In the genomic region with DNA sequence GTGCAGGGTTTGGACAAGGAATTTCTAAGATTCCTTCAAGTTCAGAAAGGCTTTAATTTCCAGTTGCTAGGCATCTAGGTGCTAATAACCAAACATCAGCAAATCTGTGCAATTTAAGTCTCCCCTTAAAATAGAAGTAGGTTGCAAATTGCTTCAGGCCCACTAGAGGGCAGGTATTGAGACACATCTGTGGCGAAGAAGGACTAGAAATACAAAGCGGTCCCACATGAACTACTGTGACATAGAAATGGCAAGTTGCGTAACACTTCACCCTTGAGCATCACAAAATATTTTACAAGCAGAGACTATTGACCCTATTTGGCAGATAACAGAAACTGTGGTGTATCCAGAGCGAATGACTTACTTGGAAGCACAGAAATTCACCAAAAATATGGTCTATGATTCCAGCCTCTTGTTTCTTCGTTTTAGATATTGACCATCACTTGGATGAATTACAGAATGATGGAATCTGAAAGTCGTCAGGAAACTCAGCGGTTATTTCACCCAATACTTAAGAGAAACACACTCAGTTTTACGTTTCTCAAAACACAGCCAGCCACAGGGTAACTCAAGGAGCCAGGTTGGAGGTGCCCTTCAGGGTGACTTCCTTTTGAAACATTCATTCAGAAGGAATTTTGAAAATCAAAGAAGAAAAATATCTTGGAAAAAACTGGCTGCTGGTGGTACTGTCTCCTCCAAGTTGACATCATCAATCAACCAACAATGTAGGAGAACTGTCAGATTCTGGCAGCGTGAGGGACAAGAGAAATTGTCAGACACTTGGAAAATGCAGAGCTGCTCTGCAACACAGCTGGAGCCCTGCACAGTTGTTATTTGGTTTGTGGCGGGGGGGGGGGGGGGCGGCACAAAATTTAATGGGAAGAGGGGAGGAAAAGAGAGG, we compare ENCODE assay signal across 8 cellular contexts.
DNase-seq lines count a peak whose midpoint lies in the region; ATAC-seq and TF ChIP-seq lines count a peak whose summit lies in the region.

No MANE protein-coding gene starts in this region.

- H2BK120ac ChIP-seq in H9 (ENCODE audit: low read depth, low read length, poor library complexity, severe bottlenecking), result no peak overlapping the region

- no peak overlapping the region for H4K5ac ChIP-seq in H9 (ENCODE audit: insufficient read length, low read depth, low read length)

- H2BK12ac ChIP-seq in H9 (ENCODE audit: insufficient read length, low read depth, low read length), result no peak overlapping the region

- POLR2A ChIA-PET in activated CD4-positive, alpha-beta T cell treated with anti-CD3 and anti-CD28 coated beads, Interleukin-2, amount 10 ng/mL, durations not matched to agents 7 days and 5 days (lab: Charles Lee), result no interaction called here

- H3K27me3 ChIP-seq in H9 (ENCODE audit: insufficient read depth, low read length), result no peaks in the 10 kb centered on the region

- no CpG with 5 or more reads among the region's 11 CpGs for WGBS in H9 (ENCODE audit: extremely low coverage, insufficient read length, low lambda C conversion rate)

- H3K18ac ChIP-seq in H9 (ENCODE audit: insufficient read length, low read depth, low read length), result no peak overlapping the region

- no peak overlapping the region for H3K23ac ChIP-seq in H9 (ENCODE audit: insufficient read length, low read depth, low read length)

- no peak overlapping the region for H3K14ac ChIP-seq in H9 (ENCODE audit: insufficient read depth, low read length)

- H3K79me2 ChIP-seq in H9 (ENCODE audit: insufficient read depth, low read length), result no peaks in the 10 kb centered on the region

- no peak overlapping the region for H4K91ac ChIP-seq in H9 (ENCODE audit: insufficient read length, low read depth, low read length)

- peak; percentile 43 for DNase-seq in DMS 273 (lab: John Stamatoyannopoulos, UW; ENCODE audit: unreplicated experiment)
- DNase-seq in DMS 273 treated with DMSO at 0.1 percent for 48 hours (lab: John Stamatoyannopoulos, UW), result no peak
- DNase-seq in H9, result no peak
- DNase-seq in OCI-M1 (lab: John Stamatoyannopoulos, UW), result peak; percentile 53
- DNase-seq in left ventricle myocardium superior, result no peak
- DNase-seq in activated CD4-positive, alpha-beta T cell treated with anti-CD3 and anti-CD28 coated beads, Interleukin-2, amount 10 ng/mL, durations not matched to agents 7 days and 5 days, result no peak

- H3K9me3 Mint-ChIP-seq in H9, result no peaks in the 10 kb centered on the region
- no peaks in the 10 kb centered on the region for H3K9me3 Mint-ChIP-seq in activated CD4-positive, alpha-beta T cell treated with anti-CD3 and anti-CD28 coated beads, Interleukin-2, amount 10 ng/mL, durations not matched to agents 7 days and 5 days

- no peak overlapping the region for H3T11ph ChIP-seq in H9 (ENCODE audit: low read length)

- intact Hi-C loops in left ventricle myocardium superior (cut with micrococcal nuclease), result no loop called here

- ATAC-seq in left ventricle myocardium superior (peak; percentile 63), HG03139 (IDR thresholded peaks at IDR 0.05; ENCODE audit: unreplicated experiment) (no peak), HG03571 (IDR thresholded peaks at IDR 0.05; ENCODE audit: unreplicated experiment) (no peak)

- no peaks in the 10 kb centered on the region for H3K79me1 ChIP-seq in H9 (ENCODE audit: insufficient read depth, low read depth, low read length, poor library complexity, severe bottlenecking)

- H3K27ac Mint-ChIP-seq in H9, result no peak overlapping the region
- no peak overlapping the region for H3K27ac Mint-ChIP-seq in activated CD4-positive, alpha-beta T cell treated with anti-CD3 and anti-CD28 coated beads, Interleukin-2, amount 10 ng/mL, durations not matched to agents 7 days and 5 days

- H3K4me1 ChIP-seq in H9 (ENCODE audit: insufficient read depth, low read length), result no peaks in the 10 kb centered on the region

- peak; percentile 81 for TF ChIP-seq CTCF in H9 (conservative IDR thresholded peaks at IDR 0.05)

- no peaks in the 10 kb centered on the region for H4K20me1 ChIP-seq in H9 (ENCODE audit: control insufficient read depth, insufficient read depth, insufficient read length)

- no peak overlapping the region for H3K4me3 Mint-ChIP-seq in H9
- H3K4me3 Mint-ChIP-seq in activated CD4-positive, alpha-beta T cell treated with anti-CD3 and anti-CD28 coated beads, Interleukin-2, amount 10 ng/mL, durations not matched to agents 7 days and 5 days, result no peak overlapping the region

- no peak overlapping the region for H2BK20ac ChIP-seq in H9 (ENCODE audit: low read depth, low read length, poor library complexity, severe bottlenecking)

- no peak overlapping the region for H2AFZ ChIP-seq in H9 (ENCODE audit: low read length)

- H3K27me3 Mint-ChIP-seq in H9 (ENCODE audit: low read depth), result 0 out of 2 replicates have a peak, but pooled peaks cover 1% of the 10 kb centered on the region
- no peaks in the 10 kb centered on the region for H3K27me3 Mint-ChIP-seq in activated CD4-positive, alpha-beta T cell treated with anti-CD3 and anti-CD28 coated beads, Interleukin-2, amount 10 ng/mL, durations not matched to agents 7 days and 5 days

- no peak overlapping the region for H3K9ac ChIP-seq in H9 (ENCODE audit: extremely low read depth, insufficient read length, low read length)

- no peak overlapping the region for H4K8ac ChIP-seq in H9 (replicated peaks; ENCODE audit: insufficient read length, low read depth, low read length)

- CTCF ChIA-PET in activated CD4-positive, alpha-beta T cell treated with anti-CD3 and anti-CD28 coated beads, Interleukin-2, amount 10 ng/mL, durations not matched to agents 7 days and 5 days (lab: Charles Lee), result no interaction called here

- H3K23me2 ChIP-seq in H9 (ENCODE audit: insufficient read length, low read depth, low read length, poor library complexity, severe bottlenecking), result no peaks in the 10 kb centered on the region

- no peak overlapping the region for H2BK5ac ChIP-seq in H9 (ENCODE audit: insufficient read length, low read length)

- peaks cover 20 to 24% of the 10 kb centered on the region in 2 experiments for H3K4me1 Mint-ChIP-seq in H9
- no peaks in the 10 kb centered on the region for H3K4me1 Mint-ChIP-seq in activated CD4-positive, alpha-beta T cell treated with anti-CD3 and anti-CD28 coated beads, Interleukin-2, amount 10 ng/mL, durations not matched to agents 7 days and 5 days

- no peak overlapping the region for H3K4ac ChIP-seq in H9 (ENCODE audit: low read depth, low read length)

- H3K9me3 ChIP-seq in H9 (ENCODE audit: control insufficient read depth, low read depth, low read length), result no peaks in the 10 kb centered on the region

- no peak overlapping the region for H3K56ac ChIP-seq in H9 (ENCODE audit: insufficient read length, low read depth, low read length)

- no peak overlapping the region for H2BK15ac ChIP-seq in H9 (ENCODE audit: low read depth, low read length)

- no peak overlapping the region for H3K27ac ChIP-seq in H9 (ENCODE audit: insufficient read length, low read depth, low read length)

- no peak overlapping the region for H2AK5ac ChIP-seq in H9 (ENCODE audit: insufficient read length, low read length)

- H3K4me2 ChIP-seq in H9 (ENCODE audit: insufficient read depth, insufficient read length, low read length), result no peak overlapping the region

- no peaks in the 10 kb centered on the region for H3K36me3 Mint-ChIP-seq in H9 (ENCODE audit: insufficient read depth in 1 of 3, low read depth in 3 of 3)
- no peaks in the 10 kb centered on the region for H3K36me3 Mint-ChIP-seq in activated CD4-positive, alpha-beta T cell treated with anti-CD3 and anti-CD28 coated beads, Interleukin-2, amount 10 ng/mL, durations not matched to agents 7 days and 5 days (ENCODE audit: low read depth)

Comparison
In these comparisons a context has a peak if more than half of its experiments do, and no peak if none do; other contexts are left out.
1. DNase-seq: peak in DMS 273 (single experiment) and OCI-M1 (single experiment); none in DMS 273 treated with DMSO at 0.1 percent for 48 hours (single experiment), H9 (single experiment), left ventricle myocardium superior (single experiment) and activated CD4-positive, alpha-beta T cell treated with anti-CD3 and anti-CD28 coated beads, Interleukin-2, amount 10 ng/mL, durations not matched to agents 7 days and 5 days (single experiment).